In genomic region chr10:11684717-11685645, GRCh38 we compare ENCODE assay signal across 8 cellular contexts. TPM values are rescaled to one million over a fixed set of nuclear protein-coding genes. Genes with fewer than 3 reads are reported as not detected.
DNase-seq lines count a peak whose midpoint lies in the region; ATAC-seq lines count a peak whose summit lies in the region.

No MANE protein-coding gene starts in this region.

- H2BK120ac ChIP-seq in mesendoderm (ENCODE audit: low read depth, low read length), result no peak overlapping the region

- DNase-seq in DMS79 treated with DMSO at 0.1 percent for 48 hours (lab: John Stamatoyannopoulos, UW) (peak; percentile 21), dermis blood vessel endothelial cell (peak; percentile 95), mesendoderm (peak; percentile 82), NCI-H2171 (lab: John Stamatoyannopoulos, UW) (no peak)
- peak; percentile 54 to 60 for DNase-seq in activated CD4-positive, alpha-beta T cell treated with anti-CD3 and anti-CD28 coated beads for 4 hours
- DNase-seq in stimulated activated CD8-positive, alpha-beta memory T cell treated with anti-CD3 and anti-CD28 coated beads, Interleukin-15, amount 100 ng/mL, for 48 hours (ENCODE audit: low read depth in 2 of 2), result peak; percentile 24 to 33

- H3K27me3 ChIP-seq in mesendoderm (ENCODE audit: insufficient read depth, low read length, poor library complexity), result no peaks in the 10 kb centered on the region

- H2BK15ac ChIP-seq in mesendoderm (replicated peaks; ENCODE audit: low read depth), result no peak overlapping the region

- H3K18ac ChIP-seq in mesendoderm (ENCODE audit: low read length), result no peak overlapping the region

- no peak overlapping the region for H3K23ac ChIP-seq in mesendoderm (ENCODE audit: low read length)

- peak overlapping the region; percentile 98 to 100 (median 99) for H3K27ac Mint-ChIP-seq in IgD-negative memory B cell

- H3K4me3 Mint-ChIP-seq in IgD-negative memory B cell, result peak overlapping the region; percentile 81 to 97 (median 93)

- H3K4me3 ChIP-seq in mesendoderm (ENCODE audit: low read length), result no peak overlapping the region

- H3K36me3 ChIP-seq in mesendoderm (ENCODE audit: control insufficient read depth, insufficient read depth, low read length), result no peaks in the 10 kb centered on the region

- no peaks in the 10 kb centered on the region for H3K27me3 Mint-ChIP-seq in IgD-negative memory B cell

- no peaks in the 10 kb centered on the region for H3K9me3 Mint-ChIP-seq in IgD-negative memory B cell

- no peak overlapping the region for H3K27ac ChIP-seq in mesendoderm (ENCODE audit: low read depth, low read length)

- H3K79me2 ChIP-seq in mesendoderm (ENCODE audit: control insufficient read depth, insufficient read depth, low read length), result no peaks in the 10 kb centered on the region

- no peak overlapping the region for H3K4ac ChIP-seq in mesendoderm (ENCODE audit: low read depth, low read length)

- WGBS in mesendoderm (ENCODE audit: extremely low coverage, insufficient coverage, low lambda C conversion rate), result no CpG with 5 or more reads among the region's 26 CpGs

- H3K36me3 Mint-ChIP-seq in IgD-negative memory B cell, result no peaks in the 10 kb centered on the region

- H3K56ac ChIP-seq in mesendoderm (ENCODE audit: low read length), result no peak overlapping the region

- H2BK5ac ChIP-seq in mesendoderm (ENCODE audit: low read length), result no peak overlapping the region

- no peak overlapping the region for H3K4me2 ChIP-seq in mesendoderm (ENCODE audit: low read length)

- no peaks in the 10 kb centered on the region for H3K4me1 ChIP-seq in mesendoderm (ENCODE audit: control insufficient read depth, low read depth, low read length)

- H3K9ac ChIP-seq in mesendoderm (ENCODE audit: low read length), result no peak overlapping the region

- H4K5ac ChIP-seq in mesendoderm (ENCODE audit: low read length), result no peak overlapping the region

- peaks cover 46 to 78% (median 74%) of the 10 kb centered on the region in 3 donors for H3K4me1 Mint-ChIP-seq in IgD-negative memory B cell

- no peak overlapping the region for H4K8ac ChIP-seq in mesendoderm (ENCODE audit: low read depth, low read length)

- ATAC-seq in GM21515 (IDR thresholded peaks at IDR 0.05; ENCODE audit: unreplicated experiment), result peak; percentile 66

- H2AK5ac ChIP-seq in mesendoderm (ENCODE audit: low read length), result no peak overlapping the region

- no peaks in the 10 kb centered on the region for H3K79me1 ChIP-seq in mesendoderm (ENCODE audit: low read length)

RNA-seq across cellular contexts. Expression of gene ECHDC3, which starts 57.2 kb away (rescaled TPM):
- 0.73 TPM for polyA plus RNA-seq in IgD-negative memory B cell
- total RNA-seq in dermis blood vessel endothelial cell, result 17.4 and 26.0 TPM in 2 replicates
- 7.4 TPM for polyA plus RNA-seq in mesendoderm (2013, experiment 1 of 2)
- polyA plus RNA-seq in mesendoderm (2013, experiment 2 of 2), result 6.2 TPM
